In the genomic region with DNA sequence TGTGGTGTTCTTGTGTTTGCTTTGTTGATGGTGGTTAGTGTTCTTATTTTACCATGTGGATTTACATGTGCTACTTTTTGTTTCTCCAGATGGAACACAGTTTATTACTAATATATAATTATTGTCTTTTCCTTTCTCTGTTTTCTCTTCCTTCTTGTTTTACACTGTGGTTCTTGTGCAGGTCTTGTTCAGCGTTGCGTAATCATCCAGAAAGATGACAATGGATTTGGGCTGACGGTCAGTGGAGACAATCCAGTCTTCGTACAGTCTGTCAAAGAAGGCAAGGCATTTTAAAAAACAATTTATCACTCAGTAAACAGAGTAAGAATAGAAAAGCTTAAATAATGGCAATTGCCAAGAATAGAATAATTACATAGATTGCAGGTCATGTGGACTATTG, we compare ENCODE assay signal across 2 cellular contexts.
TF ChIP-seq lines count a peak whose summit lies in the region.

No MANE protein-coding gene starts in this region.

TF ChIP-seq in HepG2, 621 proteins besides CTCF, POLR2A, EP300 and RAD21:
- TF ChIP-seq, protein P1, sequence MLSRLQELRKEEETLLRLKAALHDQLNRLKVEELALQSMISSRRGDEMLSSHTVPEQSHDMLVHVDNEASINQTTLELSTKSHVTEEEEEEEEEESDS (CRISPR knock-in tag; IDR thresholded peaks at IDR 0.05; ENCODE audit: borderline replicate concordance) = no peak
- TF ChIP-seq, protein P2, sequence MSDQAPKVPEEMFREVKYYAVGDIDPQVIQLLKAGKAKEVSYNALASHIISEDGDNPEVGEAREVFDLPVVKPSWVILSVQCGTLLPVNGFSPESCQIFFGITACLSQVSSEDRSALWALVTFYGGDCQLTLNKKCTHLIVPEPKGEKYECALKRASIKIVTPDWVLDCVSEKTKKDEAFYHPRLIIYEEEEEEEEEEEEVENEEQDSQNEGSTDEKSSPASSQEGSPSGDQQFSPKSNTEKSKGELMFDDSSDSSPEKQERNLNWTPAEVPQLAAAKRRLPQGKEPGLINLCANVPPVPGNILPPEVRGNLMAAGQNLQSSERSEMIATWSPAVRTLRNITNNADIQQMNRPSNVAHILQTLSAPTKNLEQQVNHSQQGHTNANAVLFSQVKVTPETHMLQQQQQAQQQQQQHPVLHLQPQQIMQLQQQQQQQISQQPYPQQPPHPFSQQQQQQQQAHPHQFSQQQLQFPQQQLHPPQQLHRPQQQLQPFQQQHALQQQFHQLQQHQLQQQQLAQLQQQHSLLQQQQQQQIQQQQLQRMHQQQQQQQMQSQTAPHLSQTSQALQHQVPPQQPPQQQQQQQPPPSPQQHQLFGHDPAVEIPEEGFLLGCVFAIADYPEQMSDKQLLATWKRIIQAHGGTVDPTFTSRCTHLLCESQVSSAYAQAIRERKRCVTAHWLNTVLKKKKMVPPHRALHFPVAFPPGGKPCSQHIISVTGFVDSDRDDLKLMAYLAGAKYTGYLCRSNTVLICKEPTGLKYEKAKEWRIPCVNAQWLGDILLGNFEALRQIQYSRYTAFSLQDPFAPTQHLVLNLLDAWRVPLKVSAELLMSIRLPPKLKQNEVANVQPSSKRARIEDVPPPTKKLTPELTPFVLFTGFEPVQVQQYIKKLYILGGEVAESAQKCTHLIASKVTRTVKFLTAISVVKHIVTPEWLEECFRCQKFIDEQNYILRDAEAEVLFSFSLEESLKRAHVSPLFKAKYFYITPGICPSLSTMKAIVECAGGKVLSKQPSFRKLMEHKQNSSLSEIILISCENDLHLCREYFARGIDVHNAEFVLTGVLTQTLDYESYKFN (CRISPR knock-in tag; conservative IDR thresholded peaks at IDR 0.05) = no peak
- TF ChIP-seq, protein P3, sequence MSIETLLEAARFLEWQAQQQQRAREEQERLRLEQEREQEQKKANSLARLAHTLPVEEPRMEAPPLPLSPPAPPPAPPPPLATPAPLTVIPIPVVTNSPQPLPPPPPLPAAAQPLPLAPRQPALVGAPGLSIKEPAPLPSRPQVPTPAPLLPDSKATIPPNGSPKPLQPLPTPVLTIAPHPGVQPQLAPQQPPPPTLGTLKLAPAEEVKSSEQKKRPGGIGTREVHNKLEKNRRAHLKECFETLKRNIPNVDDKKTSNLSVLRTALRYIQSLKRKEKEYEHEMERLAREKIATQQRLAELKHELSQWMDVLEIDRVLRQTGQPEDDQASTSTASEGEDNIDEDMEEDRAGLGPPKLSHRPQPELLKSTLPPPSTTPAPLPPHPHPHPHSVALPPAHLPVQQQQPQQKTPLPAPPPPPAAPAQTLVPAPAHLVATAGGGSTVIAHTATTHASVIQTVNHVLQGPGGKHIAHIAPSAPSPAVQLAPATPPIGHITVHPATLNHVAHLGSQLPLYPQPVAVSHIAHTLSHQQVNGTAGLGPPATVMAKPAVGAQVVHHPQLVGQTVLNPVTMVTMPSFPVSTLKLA (IDR thresholded peaks at IDR 0.05) = peak; percentile 32; the same call in 1 of the 2 replicates
- TF ChIP-seq CEBPB (IDR thresholded peaks at IDR 0.05; ENCODE audit: borderline replicate concordance, low read depth, low read length) (peak; percentile 89), CEBPG (CRISPR knock-in tag; IDR thresholded peaks at IDR 0.05) (peak; percentile 70)

TF ChIP-seq in H1, 55 proteins besides CTCF, POLR2A, EP300 and RAD21:
- TF ChIP-seq CEBPB (IDR thresholded peaks at IDR 0.05; ENCODE audit: low read depth, low read length) (peak; percentile 79), POU5F1 (IDR thresholded peaks at IDR 0.05; ENCODE audit: low read depth, low read length) (no peak), KDM5A (IDR thresholded peaks at IDR 0.05; ENCODE audit: low read length) (no peak), CBX5 (IDR thresholded peaks at IDR 0.05; ENCODE audit: low read depth, low read length) (no peak)
TF ChIP-seq in H1: peak in this region for 1.
